In the genomic region with DNA sequence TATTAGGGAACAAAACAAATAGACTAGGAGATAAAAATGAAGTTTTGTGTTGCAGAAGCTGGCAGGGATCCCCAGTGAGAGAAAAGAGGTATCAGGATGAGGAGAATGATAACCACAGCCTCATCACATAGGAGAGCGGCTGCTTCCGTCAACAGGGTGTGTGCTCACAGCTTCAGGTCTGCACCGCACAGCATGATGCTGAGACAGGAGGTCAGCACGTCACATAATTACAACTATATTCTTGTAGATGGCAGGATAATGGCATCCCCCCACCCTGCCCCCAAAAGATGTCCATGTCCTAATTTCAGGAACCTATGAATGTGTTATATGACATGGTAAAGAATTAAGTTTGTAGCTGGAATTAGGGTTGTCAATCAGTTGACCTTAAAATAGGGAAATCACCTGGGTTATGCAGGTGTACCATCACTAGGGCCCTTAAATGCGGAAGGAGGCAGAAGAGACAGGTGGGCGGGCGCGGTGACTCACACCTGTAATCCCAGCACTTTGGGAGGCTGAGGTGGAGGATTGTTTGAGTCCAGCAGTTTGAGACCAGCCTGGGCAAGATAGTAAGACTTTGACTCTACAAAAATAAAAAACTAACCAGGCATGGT, we compare ENCODE assay signal across 8 cellular contexts.
DNase-seq lines count a peak whose midpoint lies in the region; ATAC-seq and TF ChIP-seq lines count a peak whose summit lies in the region.

No MANE protein-coding gene starts in this region.

- POLR2A ChIA-PET in activated B cell treated with CpG ODN at 0.5 μM for 24 hours (lab: Charles Lee) = interaction anchor here (0.9 to 1.7 kb wide), 8 partner anchors 9 to 73 kb away, joined by 3 to 10 read pairs (median 4); a partner anchor contains a TSS

- no peak overlapping the region for H2AFZ ChIP-seq in DND-41 (ENCODE audit: low read depth, low read length)
- no peak overlapping the region for H2AFZ ChIP-seq in smooth muscle cell (ENCODE audit: low read depth)

- WGBS in smooth muscle cell (ENCODE audit: low lambda C conversion rate) = 90% methylated on average over 8 of the region's 8 CpGs
- WGBS in heart right ventricle, 2 donors = 89 to 92% methylated on average over 8 of the region's 8 CpGs

- no peak for TF ChIP-seq CTCF in DND-41 (IDR thresholded peaks at IDR 0.05; ENCODE audit: borderline replicate concordance, extremely low read depth, low read length, poor library complexity, severe bottlenecking)
- no peak for TF ChIP-seq CTCF in activated B cell treated with CpG ODN at 0.5 μM for 24 hours (IDR thresholded peaks at IDR 0.05)
- TF ChIP-seq CTCF in astrocyte of the spinal cord (IDR thresholded peaks at IDR 0.05; ENCODE audit: low read depth, low read length) = no peak
- TF ChIP-seq CTCF in smooth muscle cell (IDR thresholded peaks at IDR 0.05; ENCODE audit: borderline replicate concordance, insufficient read depth, poor library complexity, severe bottlenecking) = no peak
- TF ChIP-seq CTCF in heart right ventricle (IDR thresholded peaks at IDR 0.05) = no peak

- intact Hi-C loops in activated B cell treated with CpG ODN at 0.5 μM for 24 hours (cut with micrococcal nuclease) (no loop called here), heart right ventricle (cut with DNase I) (no loop called here)

- H3K27me3 ChIP-seq in DND-41 (ENCODE audit: insufficient read depth, low read length, poor library complexity) = no peaks in the 10 kb centered on the region
- no peaks in the 10 kb centered on the region for H3K27me3 ChIP-seq in smooth muscle cell (ENCODE audit: low read depth)
- H3K27me3 ChIP-seq in heart right ventricle = peaks cover 0 to 4% (median 0%) of the 10 kb centered on the region in 7 donors

- no peaks in the 10 kb centered on the region for H3K36me3 Mint-ChIP-seq in activated B cell treated with CpG ODN at 0.5 μM for 24 hours (ENCODE audit: low read depth)

- no peaks in the 10 kb centered on the region for H3K27me3 Mint-ChIP-seq in activated B cell treated with CpG ODN at 0.5 μM for 24 hours

- H3K9me3 ChIP-seq in DND-41 (ENCODE audit: insufficient read depth, low read length, severe bottlenecking) (peaks cover 3% of the 10 kb centered on the region), smooth muscle cell (replicated peaks; ENCODE audit: low read depth) (no peaks in the 10 kb centered on the region), heart right ventricle (no peaks in the 10 kb centered on the region)

- H3F3A ChIP-seq in smooth muscle cell (ENCODE audit: low read depth) = no peaks in the 10 kb centered on the region

- H3K4me3 ChIP-seq in DND-41 (ENCODE audit: low read depth in 1 of 2, low read length in 2 of 2) (no peak overlapping the region), astrocyte of the spinal cord (ENCODE audit: low read depth, low read length) (no peak overlapping the region), smooth muscle cell (no peak overlapping the region), heart right ventricle (no peak overlapping the region)

- H3K4me3 Mint-ChIP-seq in activated B cell treated with CpG ODN at 0.5 μM for 24 hours = peak overlapping the region; percentile 3

- peaks cover 6% of the 10 kb centered on the region for H3K9me3 Mint-ChIP-seq in activated B cell treated with CpG ODN at 0.5 μM for 24 hours

- in situ Hi-C loops in astrocyte of the spinal cord (cut with HindIII; ENCODE audit: low sequenced_read_pairs) = no loop called here

- H3K36me3 ChIP-seq in DND-41 (ENCODE audit: insufficient read depth, low read length) (no peaks in the 10 kb centered on the region; the same call in 1 of the 2 replicates), smooth muscle cell (ENCODE audit: low read depth) (no peaks in the 10 kb centered on the region), heart right ventricle (no peaks in the 10 kb centered on the region)

- peak; percentile 57 for DNase-seq in DND-41
- DNase-seq in activated B cell treated with CpG ODN at 0.5 μM for 24 hours = no peak
- peak; percentile 15 for DNase-seq in astrocyte of the spinal cord (ENCODE audit: low read depth, low spot score)
- DNase-seq in smooth muscle cell (lab: John Stamatoyannopoulos, UW; ENCODE audit: unreplicated experiment) = no peak
- no peak for DNase-seq in heart right ventricle
- no peak for DNase-seq in AG20443 (ENCODE audit: low spot score)
- DNase-seq in NCI-H1930 (lab: John Stamatoyannopoulos, UW) = no peak

- H3K9ac ChIP-seq in DND-41 (ENCODE audit: low read depth, low read length) (no peak overlapping the region), smooth muscle cell (ENCODE audit: low read depth) (no peak overlapping the region)

- peaks cover 83% of the 10 kb centered on the region for H3K4me1 ChIP-seq in DND-41 (ENCODE audit: insufficient read depth, low read length)
- H3K4me1 ChIP-seq in smooth muscle cell (ENCODE audit: low read depth) = peaks cover 12% of the 10 kb centered on the region
- H3K4me1 ChIP-seq in heart right ventricle = peaks cover 0 to 74% (median 0%) of the 10 kb centered on the region in 9 donors

- H3K4me2 ChIP-seq in DND-41 (ENCODE audit: insufficient read depth, low read length) (no peak overlapping the region), smooth muscle cell (peak overlapping the region; percentile 24)

- ATAC-seq in DND-41 (ENCODE audit: insufficient read depth, low read depth) (no peak), activated B cell treated with CpG ODN at 0.5 μM for 24 hours (ENCODE audit: low read depth) (no peak), heart right ventricle (no peak), HG02610 (IDR thresholded peaks at IDR 0.05; ENCODE audit: unreplicated experiment) (no peak)

- CTCF ChIA-PET in activated B cell treated with CpG ODN at 0.5 μM for 24 hours (lab: Charles Lee) = interaction anchor here (1.0 to 1.5 kb wide), 3 partner anchors 24 to 288 kb away, joined by 3 to 5 read pairs (median 4); a partner anchor contains a TSS

- H3K4me1 Mint-ChIP-seq in activated B cell treated with CpG ODN at 0.5 μM for 24 hours = peaks cover 75% of the 10 kb centered on the region

- peak overlapping the region; percentile 43 for H3K27ac Mint-ChIP-seq in activated B cell treated with CpG ODN at 0.5 μM for 24 hours

- H4K20me1 ChIP-seq in DND-41 (ENCODE audit: insufficient read depth, low read length) (no peaks in the 10 kb centered on the region), smooth muscle cell (ENCODE audit: low read depth) (no peaks in the 10 kb centered on the region)

- H3K79me2 ChIP-seq in DND-41 (ENCODE audit: insufficient read depth, low read length) (peaks cover 2% of the 10 kb centered on the region; the same call in 1 of the 2 replicates), smooth muscle cell (ENCODE audit: low read depth) (no peaks in the 10 kb centered on the region)

- peak overlapping the region; percentile 99 for H3K27ac ChIP-seq in DND-41 (ENCODE audit: low read length)
- peak overlapping the region; percentile 58 for H3K27ac ChIP-seq in smooth muscle cell (ENCODE audit: low read depth)
- H3K27ac ChIP-seq in heart right ventricle = peak overlapping the region in 1 of 10 donors; percentile 88

Comparison
In these comparisons a context has a peak if more than half of its experiments do, and no peak if none do; other contexts are left out.
1. DNase-seq: peak in DND-41 (single experiment) and astrocyte of the spinal cord (single experiment); none in activated B cell treated with CpG ODN at 0.5 μM for 24 hours (single experiment), smooth muscle cell (single experiment), heart right ventricle (0 of 2), AG20443 (single experiment) and NCI-H1930 (0 of 2).